21 cellular contexts compared by ENCODE assay signal in genomic region chr1:108201682-108202081, GRCh38. TPM values are rescaled to one million over a fixed set of nuclear protein-coding genes. Genes with fewer than 3 reads are reported as not detected.
"Had no signal": no experiment of that assay in that cellular context is flagged by ENCODE, and none has a peak within 500 bp of the region (broad histone marks: within the 10 kb centered on the region; RNA-seq: fewer than 3 reads in every experiment).

No MANE protein-coding gene starts in this region.

- H3K9me3 ChIP-seq: colonic mucosa, lower lobe of right lung, prostate gland, right atrium auricular region had no signal

- ATAC-seq: activated naive CD8-positive, alpha-beta T cell treated with anti-CD3 and anti-CD28 coated beads, Interleukin-2, amount 50 U/mL, for 24 hours; lower lobe of right lung; stimulated activated naive CD8-positive, alpha-beta T cell treated with anti-CD3 and anti-CD28 coated beads, Interleukin-15, amount 100 ng/mL, for 72 hours had no signal

- H3K27me3 ChIP-seq: brain microvascular endothelial cell, colonic mucosa, right atrium auricular region had no signal

- H3K4me3 ChIP-seq: colonic mucosa, prostate gland, right atrium auricular region had no signal

- H3K27ac Mint-ChIP-seq: activated naive CD4-positive, alpha-beta T cell treated with anti-CD3 and anti-CD28 coated beads for 36 hours; activated naive CD8-positive, alpha-beta T cell treated with anti-CD3 and anti-CD28 coated beads, Interleukin-2, amount 50 U/mL, for 24 hours; stimulated activated naive CD8-positive, alpha-beta T cell treated with anti-CD3 and anti-CD28 coated beads, Interleukin-15, amount 100 ng/mL, for 72 hours had no signal

- H3K9me3 Mint-ChIP-seq: activated naive CD8-positive, alpha-beta T cell treated with anti-CD3 and anti-CD28 coated beads, Interleukin-2, amount 50 U/mL, for 24 hours had no signal

- DNase-seq: activated naive CD4-positive, alpha-beta T cell treated with anti-CD3 and anti-CD28 coated beads for 36 hours; activated naive CD8-positive, alpha-beta T cell treated with anti-CD3 and anti-CD28 coated beads, Interleukin-2, amount 50 U/mL, for 24 hours; anterior cingulate cortex; brain microvascular endothelial cell; central memory CD4-positive, alpha-beta T cell; colonic mucosa; erythroblast; foreskin melanocyte; hypothalamus; lower lobe of right lung; stimulated activated CD4-positive, alpha-beta T cell treated with anti-CD3 and anti-CD28 coated beads, Interleukin-2, amount 100 ng/mL, for 48 hours; stimulated activated naive CD8-positive, alpha-beta T cell treated with anti-CD3 and anti-CD28 coated beads, Interleukin-15, amount 100 ng/mL, for 72 hours; T-helper 1 cell; T1000 had no signal

- H3K27ac ChIP-seq: brain microvascular endothelial cell, prostate gland had no signal

- H3K36me3 ChIP-seq: colonic mucosa, lower lobe of right lung, prostate gland, right atrium auricular region had no signal

RNA-seq across cellular contexts. Expression of gene NBPF4, which starts 42.2 kb away (rescaled TPM):
- total RNA-seq: activated naive CD4-positive, alpha-beta T cell treated with anti-CD3 and anti-CD28 coated beads for 36 hours; lower lobe of right lung; mesothelial cell of epicardium; osteocyte; right atrium auricular region; skeletal muscle tissue; temporal lobe had no signal
- polyA plus RNA-seq: keratinocyte had no signal
